1 cellular context compared by ENCODE assay signal in the genomic region with DNA sequence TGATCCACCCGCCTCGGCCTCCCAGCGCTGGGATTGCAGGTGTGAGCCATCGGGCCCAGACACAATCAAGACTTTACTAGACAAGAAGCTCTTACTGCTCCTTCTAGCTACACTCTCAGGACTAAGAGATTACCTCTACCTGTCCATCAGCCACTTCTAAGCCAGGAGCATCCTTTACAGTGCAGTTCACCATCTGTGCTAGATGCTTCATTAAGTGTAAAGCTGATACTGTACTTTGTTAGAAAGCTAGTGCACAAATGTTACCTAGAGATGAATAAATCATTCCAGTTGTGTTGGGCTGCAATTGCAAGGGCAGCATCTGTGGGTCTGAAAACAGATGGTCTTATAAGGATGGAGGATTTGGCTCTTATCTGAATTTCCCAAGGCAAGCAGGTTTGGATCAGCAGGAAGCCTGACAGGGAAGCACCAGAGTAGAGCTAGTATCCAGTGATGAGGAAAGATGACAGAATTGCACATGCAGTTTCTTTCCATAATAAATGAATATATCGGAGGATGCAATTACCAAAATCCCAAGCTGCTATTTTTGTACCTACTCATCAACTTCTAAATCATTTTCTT.
TF ChIP-seq lines count a peak whose summit lies in the region.

No MANE protein-coding gene starts in this region.

TF ChIP-seq in H1, 55 proteins besides CTCF, POLR2A, EP300 and RAD21 (continued from another document):
- TF ChIP-seq, protein P1, sequence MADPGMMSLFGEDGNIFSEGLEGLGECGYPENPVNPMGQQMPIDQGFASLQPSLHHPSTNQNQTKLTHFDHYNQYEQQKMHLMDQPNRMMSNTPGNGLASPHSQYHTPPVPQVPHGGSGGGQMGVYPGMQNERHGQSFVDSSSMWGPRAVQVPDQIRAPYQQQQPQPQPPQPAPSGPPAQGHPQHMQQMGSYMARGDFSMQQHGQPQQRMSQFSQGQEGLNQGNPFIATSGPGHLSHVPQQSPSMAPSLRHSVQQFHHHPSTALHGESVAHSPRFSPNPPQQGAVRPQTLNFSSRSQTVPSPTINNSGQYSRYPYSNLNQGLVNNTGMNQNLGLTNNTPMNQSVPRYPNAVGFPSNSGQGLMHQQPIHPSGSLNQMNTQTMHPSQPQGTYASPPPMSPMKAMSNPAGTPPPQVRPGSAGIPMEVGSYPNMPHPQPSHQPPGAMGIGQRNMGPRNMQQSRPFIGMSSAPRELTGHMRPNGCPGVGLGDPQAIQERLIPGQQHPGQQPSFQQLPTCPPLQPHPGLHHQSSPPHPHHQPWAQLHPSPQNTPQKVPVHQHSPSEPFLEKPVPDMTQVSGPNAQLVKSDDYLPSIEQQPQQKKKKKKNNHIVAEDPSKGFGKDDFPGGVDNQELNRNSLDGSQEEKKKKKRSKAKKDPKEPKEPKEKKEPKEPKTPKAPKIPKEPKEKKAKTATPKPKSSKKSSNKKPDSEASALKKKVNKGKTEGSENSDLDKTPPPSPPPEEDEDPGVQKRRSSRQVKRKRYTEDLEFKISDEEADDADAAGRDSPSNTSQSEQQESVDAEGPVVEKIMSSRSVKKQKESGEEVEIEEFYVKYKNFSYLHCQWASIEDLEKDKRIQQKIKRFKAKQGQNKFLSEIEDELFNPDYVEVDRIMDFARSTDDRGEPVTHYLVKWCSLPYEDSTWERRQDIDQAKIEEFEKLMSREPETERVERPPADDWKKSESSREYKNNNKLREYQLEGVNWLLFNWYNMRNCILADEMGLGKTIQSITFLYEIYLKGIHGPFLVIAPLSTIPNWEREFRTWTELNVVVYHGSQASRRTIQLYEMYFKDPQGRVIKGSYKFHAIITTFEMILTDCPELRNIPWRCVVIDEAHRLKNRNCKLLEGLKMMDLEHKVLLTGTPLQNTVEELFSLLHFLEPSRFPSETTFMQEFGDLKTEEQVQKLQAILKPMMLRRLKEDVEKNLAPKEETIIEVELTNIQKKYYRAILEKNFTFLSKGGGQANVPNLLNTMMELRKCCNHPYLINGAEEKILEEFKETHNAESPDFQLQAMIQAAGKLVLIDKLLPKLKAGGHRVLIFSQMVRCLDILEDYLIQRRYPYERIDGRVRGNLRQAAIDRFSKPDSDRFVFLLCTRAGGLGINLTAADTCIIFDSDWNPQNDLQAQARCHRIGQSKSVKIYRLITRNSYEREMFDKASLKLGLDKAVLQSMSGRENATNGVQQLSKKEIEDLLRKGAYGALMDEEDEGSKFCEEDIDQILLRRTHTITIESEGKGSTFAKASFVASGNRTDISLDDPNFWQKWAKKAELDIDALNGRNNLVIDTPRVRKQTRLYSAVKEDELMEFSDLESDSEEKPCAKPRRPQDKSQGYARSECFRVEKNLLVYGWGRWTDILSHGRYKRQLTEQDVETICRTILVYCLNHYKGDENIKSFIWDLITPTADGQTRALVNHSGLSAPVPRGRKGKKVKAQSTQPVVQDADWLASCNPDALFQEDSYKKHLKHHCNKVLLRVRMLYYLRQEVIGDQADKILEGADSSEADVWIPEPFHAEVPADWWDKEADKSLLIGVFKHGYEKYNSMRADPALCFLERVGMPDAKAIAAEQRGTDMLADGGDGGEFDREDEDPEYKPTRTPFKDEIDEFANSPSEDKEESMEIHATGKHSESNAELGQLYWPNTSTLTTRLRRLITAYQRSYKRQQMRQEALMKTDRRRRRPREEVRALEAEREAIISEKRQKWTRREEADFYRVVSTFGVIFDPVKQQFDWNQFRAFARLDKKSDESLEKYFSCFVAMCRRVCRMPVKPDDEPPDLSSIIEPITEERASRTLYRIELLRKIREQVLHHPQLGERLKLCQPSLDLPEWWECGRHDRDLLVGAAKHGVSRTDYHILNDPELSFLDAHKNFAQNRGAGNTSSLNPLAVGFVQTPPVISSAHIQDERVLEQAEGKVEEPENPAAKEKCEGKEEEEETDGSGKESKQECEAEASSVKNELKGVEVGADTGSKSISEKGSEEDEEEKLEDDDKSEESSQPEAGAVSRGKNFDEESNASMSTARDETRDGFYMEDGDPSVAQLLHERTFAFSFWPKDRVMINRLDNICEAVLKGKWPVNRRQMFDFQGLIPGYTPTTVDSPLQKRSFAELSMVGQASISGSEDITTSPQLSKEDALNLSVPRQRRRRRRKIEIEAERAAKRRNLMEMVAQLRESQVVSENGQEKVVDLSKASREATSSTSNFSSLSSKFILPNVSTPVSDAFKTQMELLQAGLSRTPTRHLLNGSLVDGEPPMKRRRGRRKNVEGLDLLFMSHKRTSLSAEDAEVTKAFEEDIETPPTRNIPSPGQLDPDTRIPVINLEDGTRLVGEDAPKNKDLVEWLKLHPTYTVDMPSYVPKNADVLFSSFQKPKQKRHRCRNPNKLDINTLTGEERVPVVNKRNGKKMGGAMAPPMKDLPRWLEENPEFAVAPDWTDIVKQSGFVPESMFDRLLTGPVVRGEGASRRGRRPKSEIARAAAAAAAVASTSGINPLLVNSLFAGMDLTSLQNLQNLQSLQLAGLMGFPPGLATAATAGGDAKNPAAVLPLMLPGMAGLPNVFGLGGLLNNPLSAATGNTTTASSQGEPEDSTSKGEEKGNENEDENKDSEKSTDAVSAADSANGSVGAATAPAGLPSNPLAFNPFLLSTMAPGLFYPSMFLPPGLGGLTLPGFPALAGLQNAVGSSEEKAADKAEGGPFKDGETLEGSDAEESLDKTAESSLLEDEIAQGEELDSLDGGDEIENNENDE (IDR thresholded peaks at IDR 0.05; ENCODE audit: insufficient replicate concordance, low read length): no peak
TF ChIP-seq in H1: peak in this region for 0.
